In the genomic region with DNA sequence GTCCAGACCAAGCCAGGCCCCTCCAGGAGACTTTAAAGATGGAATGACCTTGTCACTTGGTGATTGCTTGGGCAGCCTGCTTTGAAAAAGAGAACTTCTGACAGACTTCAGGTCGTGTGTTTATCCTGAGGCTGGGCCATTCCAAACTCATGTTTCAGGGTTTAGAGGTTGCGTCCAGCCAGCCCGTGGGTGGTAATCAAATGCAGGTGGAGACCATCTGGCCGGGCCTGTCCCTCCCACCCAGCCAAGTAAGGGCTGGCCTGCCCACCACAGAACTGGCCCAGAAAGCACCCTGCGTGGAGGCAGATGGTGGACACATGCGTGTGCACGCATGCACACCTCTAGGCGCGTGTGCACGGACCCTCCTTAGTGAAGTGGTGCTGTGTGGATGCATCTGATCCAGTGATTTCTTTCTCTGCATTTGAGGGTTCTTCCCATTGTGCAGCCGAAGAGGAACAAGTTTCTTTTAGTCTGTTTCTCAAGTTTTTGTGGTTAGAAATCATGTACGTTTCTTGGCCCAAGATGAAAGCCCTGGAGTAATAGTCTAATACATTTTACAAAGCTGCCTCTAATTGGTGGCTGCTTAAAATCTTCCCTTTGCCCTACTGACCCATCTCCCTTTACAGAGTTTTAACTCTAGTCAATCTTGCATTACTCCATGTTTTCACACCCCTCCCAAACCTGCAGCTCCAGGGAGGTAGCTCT, we compare ENCODE assay signal across 16 cellular contexts. TPM values are rescaled to one million over a fixed set of nuclear protein-coding genes. Genes with fewer than 3 reads are reported as not detected.
DNase-seq lines count a peak whose midpoint lies in the region; ATAC-seq, FAIRE-seq and TF ChIP-seq lines count a peak whose summit lies in the region.
"Had no signal": no experiment of that assay in that cellular context is flagged by ENCODE, and none has a peak within 500 bp of the region (broad histone marks: within the 10 kb centered on the region; RNA-seq: fewer than 3 reads in every experiment).

No MANE protein-coding gene starts in this region.

- H4K20me1 ChIP-seq in hepatocyte (ENCODE audit: insufficient read depth, poor library complexity, severe bottlenecking) = no peaks in the 10 kb centered on the region

- H3K9me3 ChIP-seq in hepatocyte (ENCODE audit: low read depth) = no peaks in the 10 kb centered on the region
- no peaks in the 10 kb centered on the region for H3K9me3 ChIP-seq in CD8-positive, alpha-beta memory T cell (ENCODE audit: low read length)
- H3K9me3 ChIP-seq: esophagus squamous epithelium, sigmoid colon had no signal

- H3K27me3 Mint-ChIP-seq in activated CD4-positive, alpha-beta T cell treated with anti-CD3 and anti-CD28 coated beads, Interleukin-2, amount 10 ng/mL, durations not matched to agents 24 days and 14 days = no peaks in the 10 kb centered on the region
- H3K27me3 Mint-ChIP-seq in CD8-positive, alpha-beta memory T cell = no peaks in the 10 kb centered on the region
- H3K27me3 Mint-ChIP-seq: activated naive CD4-positive, alpha-beta T cell treated with anti-CD3 and anti-CD28 coated beads, Interleukin-2, amount 50 U/mL, for 24 hours; stimulated activated memory B cell treated with anti-CD40 and anti-IgM and Interleukin-4, amounts not matched to agents 10 μg/mL and 1 μg/mL and 100 μg/mL, for 72 hours had no signal

- DNase-seq in AG10803 (ENCODE audit: low read depth) = peak; percentile 85
- DNase-seq in GM19239 (ENCODE audit: insufficient read length, low spot score) = no peak
- DNase-seq in astrocyte of the cerebellum (ENCODE audit: low read depth) = peak; percentile 48
- no peak for DNase-seq in hepatocyte (ENCODE audit: low spot score)
- no peak for DNase-seq in activated CD4-positive, alpha-beta T cell treated with anti-CD3 and anti-CD28 coated beads, Interleukin-2, amount 10 ng/mL, durations not matched to agents 24 days and 14 days
- DNase-seq in SK-N-DZ (ENCODE audit: low spot score) = no peak
- no peak for DNase-seq in CD8-positive, alpha-beta memory T cell
- DNase-seq: esophagus squamous epithelium, SHP77 treated with DMSO at 0.1 percent for 48 hours, sigmoid colon had no signal

- in situ Hi-C loops in astrocyte of the cerebellum (cut with HindIII; ENCODE audit: low sequenced_read_pairs) = no loop called here

- peak overlapping the region; percentile 31 for H3K27ac ChIP-seq in hepatocyte
- no peak overlapping the region for H3K27ac ChIP-seq in CD8-positive, alpha-beta memory T cell (ENCODE audit: low read depth, low read length)
- H3K27ac ChIP-seq: esophagus squamous epithelium, neural progenitor cell, sigmoid colon had no signal

- H2AFZ ChIP-seq in hepatocyte = no peak overlapping the region
- H2AFZ ChIP-seq: neural progenitor cell had no signal

- CTCF ChIA-PET in CD8-positive, alpha-beta memory T cell (lab: Charles Lee) = no interaction called here

- peak overlapping the region; percentile 49 for H3K4me2 ChIP-seq in hepatocyte
- H3K4me2 ChIP-seq: neural progenitor cell had no signal

- H3K9me3 Mint-ChIP-seq in activated CD4-positive, alpha-beta T cell treated with anti-CD3 and anti-CD28 coated beads, Interleukin-2, amount 10 ng/mL, durations not matched to agents 24 days and 14 days = no peaks in the 10 kb centered on the region
- no peaks in the 10 kb centered on the region for H3K9me3 Mint-ChIP-seq in CD8-positive, alpha-beta memory T cell
- H3K9me3 Mint-ChIP-seq: activated naive CD4-positive, alpha-beta T cell treated with anti-CD3 and anti-CD28 coated beads, Interleukin-2, amount 50 U/mL, for 24 hours; neural progenitor cell; stimulated activated memory B cell treated with anti-CD40 and anti-IgM and Interleukin-4, amounts not matched to agents 10 μg/mL and 1 μg/mL and 100 μg/mL, for 72 hours had no signal

- no peak overlapping the region for H3K4me3 Mint-ChIP-seq in activated CD4-positive, alpha-beta T cell treated with anti-CD3 and anti-CD28 coated beads, Interleukin-2, amount 10 ng/mL, durations not matched to agents 24 days and 14 days
- H3K4me3 Mint-ChIP-seq in CD8-positive, alpha-beta memory T cell = no peak overlapping the region
- H3K4me3 Mint-ChIP-seq: activated naive CD4-positive, alpha-beta T cell treated with anti-CD3 and anti-CD28 coated beads, Interleukin-2, amount 50 U/mL, for 24 hours; neural progenitor cell; stimulated activated memory B cell treated with anti-CD40 and anti-IgM and Interleukin-4, amounts not matched to agents 10 μg/mL and 1 μg/mL and 100 μg/mL, for 72 hours had no signal

- POLR2A ChIA-PET in CD8-positive, alpha-beta memory T cell (lab: Charles Lee) = no interaction called here

- H3K27ac Mint-ChIP-seq in activated CD4-positive, alpha-beta T cell treated with anti-CD3 and anti-CD28 coated beads, Interleukin-2, amount 10 ng/mL, durations not matched to agents 24 days and 14 days = no peak overlapping the region
- H3K27ac Mint-ChIP-seq in CD8-positive, alpha-beta memory T cell = no peak overlapping the region
- H3K27ac Mint-ChIP-seq: activated naive CD4-positive, alpha-beta T cell treated with anti-CD3 and anti-CD28 coated beads, Interleukin-2, amount 50 U/mL, for 24 hours; neural progenitor cell; stimulated activated memory B cell treated with anti-CD40 and anti-IgM and Interleukin-4, amounts not matched to agents 10 μg/mL and 1 μg/mL and 100 μg/mL, for 72 hours had no signal

- no peaks in the 10 kb centered on the region for H3K27me3 ChIP-seq in hepatocyte
- no peaks in the 10 kb centered on the region for H3K27me3 ChIP-seq in CD8-positive, alpha-beta memory T cell (ENCODE audit: insufficient read depth, low read length, poor library complexity, severe bottlenecking)
- H3K27me3 ChIP-seq: esophagus squamous epithelium, neural progenitor cell, sigmoid colon had no signal

- peaks cover 7% of the 10 kb centered on the region for H3K4me1 ChIP-seq in hepatocyte (ENCODE audit: insufficient read depth)
- no peaks in the 10 kb centered on the region for H3K4me1 ChIP-seq in CD8-positive, alpha-beta memory T cell (ENCODE audit: insufficient read depth, low read length)

- WGBS in hepatocyte (ENCODE audit: low lambda C conversion rate, missing lambda C conversion rate) = 71% methylated on average over 12 of the region's 12 CpGs

- peaks cover 42% of the 10 kb centered on the region for H3K79me2 ChIP-seq in hepatocyte

- H3K36me3 Mint-ChIP-seq in activated CD4-positive, alpha-beta T cell treated with anti-CD3 and anti-CD28 coated beads, Interleukin-2, amount 10 ng/mL, durations not matched to agents 24 days and 14 days (ENCODE audit: low read depth) = peaks cover 10% of the 10 kb centered on the region
- H3K36me3 Mint-ChIP-seq in CD8-positive, alpha-beta memory T cell = peaks cover 0 to 28% (median 10%) of the 10 kb centered on the region in 3 donors

- H3K4me3 ChIP-seq in AG10803 (ENCODE audit: low read length) = peak overlapping the region; percentile 30; the same call in 1 of the 2 replicates
- H3K4me3 ChIP-seq in astrocyte of the cerebellum (ENCODE audit: low read depth, low read length) = no peak overlapping the region
- no peak overlapping the region for H3K4me3 ChIP-seq in hepatocyte
- no peak overlapping the region for H3K4me3 ChIP-seq in CD8-positive, alpha-beta memory T cell (ENCODE audit: low read length)
- H3K4me3 ChIP-seq: esophagus squamous epithelium, lung, neural progenitor cell, sigmoid colon had no signal

- no peak for ATAC-seq in GM21786 (IDR thresholded peaks at IDR 0.05; ENCODE audit: unreplicated experiment)
- ATAC-seq: HCT116; stimulated activated memory B cell treated with anti-CD40 and anti-IgM and Interleukin-4, amounts not matched to agents 10 μg/mL and 1 μg/mL and 100 μg/mL, for 72 hours had no signal

- TF ChIP-seq CTCF in AG10803 (conservative IDR thresholded peaks at IDR 0.05; ENCODE audit: low read length) = no peak
- no peak for TF ChIP-seq CTCF in astrocyte of the cerebellum (IDR thresholded peaks at IDR 0.05; ENCODE audit: low read depth, low read length, missing control alignments)
- no peak for TF ChIP-seq CTCF in hepatocyte (IDR thresholded peaks at IDR 0.05; ENCODE audit: poor library complexity)

- H3K4me1 Mint-ChIP-seq in activated CD4-positive, alpha-beta T cell treated with anti-CD3 and anti-CD28 coated beads, Interleukin-2, amount 10 ng/mL, durations not matched to agents 24 days and 14 days = peaks cover 9% of the 10 kb centered on the region
- peaks cover 3 to 7% (median 6%) of the 10 kb centered on the region in 3 donors for H3K4me1 Mint-ChIP-seq in CD8-positive, alpha-beta memory T cell
- H3K4me1 Mint-ChIP-seq: activated naive CD4-positive, alpha-beta T cell treated with anti-CD3 and anti-CD28 coated beads, Interleukin-2, amount 50 U/mL, for 24 hours had no signal

- intact Hi-C loops in activated CD4-positive, alpha-beta T cell treated with anti-CD3 and anti-CD28 coated beads, Interleukin-2, amount 10 ng/mL, durations not matched to agents 24 days and 14 days (cut with micrococcal nuclease) = no loop called here

- no peaks in the 10 kb centered on the region for H3K9me2 ChIP-seq in hepatocyte (replicated peaks; ENCODE audit: insufficient read depth)

- H3K36me3 ChIP-seq in hepatocyte (replicated peaks; ENCODE audit: insufficient read depth, low read depth) = no peaks in the 10 kb centered on the region
- no peaks in the 10 kb centered on the region for H3K36me3 ChIP-seq in CD8-positive, alpha-beta memory T cell (ENCODE audit: insufficient read depth, low read length)
- H3K36me3 ChIP-seq: neural progenitor cell had no signal

- peak; percentile 23 for FAIRE-seq in GM19239 (lab: Jason Lieb, UNC)

RNA-seq across cellular contexts. Expression of gene SUFU, which starts 43.0 kb away (rescaled TPM):
- total RNA-seq in hepatocyte = 10.2 and 10.9 TPM in 2 replicates
- polyA plus RNA-seq in hepatocyte = 18.2 TPM in 2 replicates
- 8.4 and 9.9 TPM in 2 replicates for total RNA-seq in activated CD4-positive, alpha-beta T cell treated with anti-CD3 and anti-CD28 coated beads, Interleukin-2, amount 10 ng/mL, durations not matched to agents 24 days and 14 days
- 4.9 and 5.4 TPM in 2 replicates for polyA plus RNA-seq in SK-N-DZ (2014; cell fraction: cytosol; rRNA removed)
- polyA plus RNA-seq in SK-N-DZ (2014; cell fraction: nucleus; rRNA removed) = 2.8 and 5.5 TPM in 2 replicates
- 1 to 10 TPM; 7.5 to 8.3 TPM for total RNA-seq in CD8-positive, alpha-beta memory T cell
- 8.3 TPM for polyA plus RNA-seq in CD8-positive, alpha-beta memory T cell

RNA-seq across cellular contexts. Expression of gene ACTR1A, which starts 44.2 kb away (rescaled TPM):
- total RNA-seq in hepatocyte = 84.1 and 90.7 TPM in 2 replicates
- 80.5 and 86.7 TPM in 2 replicates for polyA plus RNA-seq in hepatocyte
- 60.9 and 64.8 TPM in 2 replicates for total RNA-seq in activated CD4-positive, alpha-beta T cell treated with anti-CD3 and anti-CD28 coated beads, Interleukin-2, amount 10 ng/mL, durations not matched to agents 24 days and 14 days
- polyA plus RNA-seq in SK-N-DZ (2014; cell fraction: cytosol; rRNA removed) = 149 and 157 TPM in 2 replicates
- 83.3 and 95.2 TPM in 2 replicates for polyA plus RNA-seq in SK-N-DZ (2014; cell fraction: nucleus; rRNA removed)
- total RNA-seq in CD8-positive, alpha-beta memory T cell = 10 to 100 TPM; 79.6 to 80.4 TPM
- 76.4 TPM for polyA plus RNA-seq in CD8-positive, alpha-beta memory T cell

Comparison
In these comparisons a context has a peak if more than half of its experiments do, and no peak if none do; other contexts are left out.
1. DNase-seq: peak in AG10803 (single experiment) and astrocyte of the cerebellum (single experiment); none in GM19239 (single experiment), hepatocyte (single experiment), activated CD4-positive, alpha-beta T cell treated with anti-CD3 and anti-CD28 coated beads, Interleukin-2, amount 10 ng/mL, durations not matched to agents 24 days and 14 days (single experiment), SK-N-DZ (single experiment) and CD8-positive, alpha-beta memory T cell (0 of 5).